19 cellular contexts compared by ENCODE assay signal in genomic region chr3:52083556-52084087, GRCh38.
"Had no signal": no experiment of that assay in that cellular context is flagged by ENCODE, and none has a peak within 500 bp of the region (broad histone marks: within the 10 kb centered on the region; RNA-seq: fewer than 3 reads in every experiment).

No MANE protein-coding gene starts in this region.

- H3K27ac ChIP-seq: ovary, sigmoid colon, thyroid gland had no signal

- H3K9me3 ChIP-seq: ovary, sigmoid colon, thyroid gland had no signal

- H3K36me3 ChIP-seq: ovary, sigmoid colon, thyroid gland had no signal

- H3K4me3 ChIP-seq: ovary, sigmoid colon, thyroid gland had no signal

- DNase-seq: activated B cell treated with CpG ODN at 0.5 μM for 24 hours; activated CD4-positive, alpha-beta memory T cell treated with anti-CD3 and anti-CD28 coated beads, Interleukin-2, amount 10 ng/mL, durations not matched to agents 7 days and 5 days; activated CD4-positive, alpha-beta T cell treated with anti-CD3 and anti-CD28 coated beads for 4 hours; activated CD8-positive, alpha-beta memory T cell treated with anti-CD3 and anti-CD28 coated beads, Interleukin-2, amount 10 ng/mL, durations not matched to agents 7 days and 5 days; activated naive CD4-positive, alpha-beta T cell treated with Interleukin-2 at 50 U/mL for 16 hours; activated naive CD8-positive, alpha-beta T cell treated with anti-CD3 and anti-CD28 coated beads, Interleukin-2, amount 50 U/mL, for 24 hours; anterior cingulate cortex; cortex of kidney; erythroblast; hypothalamus; sigmoid colon; stimulated activated CD8-positive, alpha-beta memory T cell treated with anti-CD3 and anti-CD28 coated beads, Interleukin-4, amount 100 ng/mL, for 48 hours; stimulated activated naive CD4-positive, alpha-beta T cell treated with Interleukin-2 at 50 U/mL for 16 hours; SW 1271; T-helper 9 cell; thyroid gland had no signal

- H3K27ac Mint-ChIP-seq: activated B cell treated with CpG ODN at 0.5 μM for 24 hours; activated CD4-positive, alpha-beta memory T cell treated with anti-CD3 and anti-CD28 coated beads, Interleukin-2, amount 10 ng/mL, durations not matched to agents 7 days and 5 days; activated CD8-positive, alpha-beta memory T cell treated with anti-CD3 and anti-CD28 coated beads, Interleukin-2, amount 10 ng/mL, durations not matched to agents 7 days and 5 days; activated naive CD8-positive, alpha-beta T cell treated with anti-CD3 and anti-CD28 coated beads, Interleukin-2, amount 50 U/mL, for 24 hours; memory B cell had no signal

- H3K27me3 Mint-ChIP-seq: activated B cell treated with CpG ODN at 0.5 μM for 24 hours; activated CD4-positive, alpha-beta memory T cell treated with anti-CD3 and anti-CD28 coated beads, Interleukin-2, amount 10 ng/mL, durations not matched to agents 7 days and 5 days; activated CD8-positive, alpha-beta memory T cell treated with anti-CD3 and anti-CD28 coated beads, Interleukin-2, amount 10 ng/mL, durations not matched to agents 7 days and 5 days; activated naive CD8-positive, alpha-beta T cell treated with anti-CD3 and anti-CD28 coated beads, Interleukin-2, amount 50 U/mL, for 24 hours; memory B cell had no signal

- H3K27me3 ChIP-seq: ovary, sigmoid colon, thyroid gland had no signal

- ATAC-seq: activated CD8-positive, alpha-beta memory T cell treated with anti-CD3 and anti-CD28 coated beads, Interleukin-2, amount 10 ng/mL, durations not matched to agents 7 days and 5 days; activated naive CD8-positive, alpha-beta T cell treated with anti-CD3 and anti-CD28 coated beads, Interleukin-2, amount 50 U/mL, for 24 hours had no signal

- H3K9me3 Mint-ChIP-seq: activated B cell treated with CpG ODN at 0.5 μM for 24 hours; activated CD4-positive, alpha-beta memory T cell treated with anti-CD3 and anti-CD28 coated beads, Interleukin-2, amount 10 ng/mL, durations not matched to agents 7 days and 5 days; activated naive CD8-positive, alpha-beta T cell treated with anti-CD3 and anti-CD28 coated beads, Interleukin-2, amount 50 U/mL, for 24 hours; activated T-helper 2 cell treated with anti-CD3 and anti-CD28 coated beads, Interferon-gamma antibody, Interleukin-2, Interleukin-4, amounts not matched to agents 10 μg/mL and 5 μg/mL and 100 μg/mL, durations not matched to agents 14 hours and 24 hours and 36 hours; memory B cell had no signal

- H3K36me3 Mint-ChIP-seq: activated CD8-positive, alpha-beta memory T cell treated with anti-CD3 and anti-CD28 coated beads, Interleukin-2, amount 10 ng/mL, durations not matched to agents 7 days and 5 days; memory B cell had no signal

- H3K4me3 Mint-ChIP-seq: activated B cell treated with CpG ODN at 0.5 μM for 24 hours; activated CD4-positive, alpha-beta memory T cell treated with anti-CD3 and anti-CD28 coated beads, Interleukin-2, amount 10 ng/mL, durations not matched to agents 7 days and 5 days; activated CD8-positive, alpha-beta memory T cell treated with anti-CD3 and anti-CD28 coated beads, Interleukin-2, amount 10 ng/mL, durations not matched to agents 7 days and 5 days; activated naive CD8-positive, alpha-beta T cell treated with anti-CD3 and anti-CD28 coated beads, Interleukin-2, amount 50 U/mL, for 24 hours; memory B cell had no signal
